In genomic region chr6:121847806-121848522, GRCh38 we compare ENCODE assay signal across 20 cellular contexts.
DNase-seq lines count a peak whose midpoint lies in the region; ATAC-seq and TF ChIP-seq lines count a peak whose summit lies in the region.
"Had no signal": no experiment of that assay in that cellular context is flagged by ENCODE, and none has a peak within 500 bp of the region (broad histone marks: within the 10 kb centered on the region; RNA-seq: fewer than 3 reads in every experiment).

No MANE protein-coding gene starts in this region.

- no peak overlapping the region for H3K4ac ChIP-seq in neuronal stem cell (ENCODE audit: low read length)

- TF ChIP-seq CTCF in CD4-positive, alpha-beta T cell (IDR thresholded peaks at IDR 0.05), result no peak
- no peak for TF ChIP-seq CTCF in NB4 (IDR thresholded peaks at IDR 0.05; ENCODE audit: low read depth, low read length)
- no peak for TF ChIP-seq CTCF in dorsolateral prefrontal cortex (IDR thresholded peaks at IDR 0.05 in 54 of 56, conservative IDR thresholded peaks at IDR 0.05 in 2 of 56; ENCODE audit: low read depth in 1 of 56, partially characterized antibody in 56 of 56)
- TF ChIP-seq CTCF in psoas muscle (IDR thresholded peaks at IDR 0.05), result no peak

- H3K36me3 Mint-ChIP-seq in CD4-positive, alpha-beta T cell (ENCODE audit: low read depth), result no peaks in the 10 kb centered on the region
- H3K36me3 Mint-ChIP-seq in stimulated activated naive B cell treated with anti-CD40 and anti-IgM and Interleukin-4, amounts not matched to agents 10 μg/mL and 1 μg/mL and 100 μg/mL, for 72 hours, result no peaks in the 10 kb centered on the region
- H3K36me3 Mint-ChIP-seq: CD8-positive, alpha-beta T cell had no signal

- no peak for DNase-seq in CD4-positive, alpha-beta T cell
- DNase-seq in NB4 (ENCODE audit: low read depth), result peak; percentile 14
- peak in 5 of 10 donors; percentile 31 to 60 (median 42) for DNase-seq in dorsolateral prefrontal cortex
- no peak for DNase-seq in neuronal stem cell (ENCODE audit: low spot score)
- DNase-seq in activated CD8-positive, alpha-beta memory T cell treated with anti-CD3 and anti-CD28 coated beads, Interleukin-2, amount 50 U/mL, for 4 hours, result no peak
- DNase-seq in psoas muscle, result no peak
- no peak for DNase-seq in stimulated activated naive B cell treated with anti-CD40 and anti-IgM and Interleukin-4, amounts not matched to agents 10 μg/mL and 1 μg/mL and 100 μg/mL, for 72 hours
- DNase-seq: activated effector memory CD4-positive, alpha-beta T cell treated with Interleukin-2 at 50 U/mL for 16 hours; CD8-positive, alpha-beta T cell; foreskin keratinocyte; NCI-H187; NCI-H526; PC-3 had no signal

- no peak overlapping the region for H3K18ac ChIP-seq in neuronal stem cell (ENCODE audit: low read length)

- POLR2A ChIA-PET in CD4-positive, alpha-beta T cell (lab: Charles Lee), result no interaction called here

- intact Hi-C loops in CD4-positive, alpha-beta T cell (cut with DNase I, micrococcal nuclease), result loop anchor here (5.0 kb wide), 2 partner anchors 416 to 791 kb away; no protein-coding TSS in a partner anchor
- intact Hi-C loops in dorsolateral prefrontal cortex (cut with DNase I), result loop anchor here in 1 of 2 donors (10.0 kb wide), 1 partner anchor 413 kb away; the partner anchor contains the start of gene GJA1
- intact Hi-C loops in psoas muscle (cut with DNase I), result loop anchor here in 1 of 2 donors (5.0 kb wide), 1 partner anchor 196 kb away; no protein-coding TSS in a partner anchor

- peak overlapping the region; percentile 14 for H3K27ac Mint-ChIP-seq in CD4-positive, alpha-beta T cell
- H3K27ac Mint-ChIP-seq in stimulated activated naive B cell treated with anti-CD40 and anti-IgM and Interleukin-4, amounts not matched to agents 10 μg/mL and 1 μg/mL and 100 μg/mL, for 72 hours, result no peak overlapping the region
- H3K27ac Mint-ChIP-seq: CD8-positive, alpha-beta T cell; nephron; T-helper 2 cell treated with Interferon-gamma antibody and Interleukin-4, amounts not matched to agents 5 μg/mL and 100 μg/mL, for 36 hours had no signal

- no peak overlapping the region for H4K8ac ChIP-seq in neuronal stem cell (ENCODE audit: low read depth, low read length)

- H3K4me1 ChIP-seq in neuronal stem cell (ENCODE audit: control insufficient read depth in 2 of 2, insufficient read depth in 1 of 2, low read depth in 1 of 2, low read length in 2 of 2), result peaks cover 0 to 9% of the 10 kb centered on the region in 2 donors
- no peaks in the 10 kb centered on the region for H3K4me1 ChIP-seq in psoas muscle
- H3K4me1 ChIP-seq: foreskin keratinocyte had no signal

- H2BK120ac ChIP-seq in neuronal stem cell (ENCODE audit: low read depth, low read length), result no peak overlapping the region

- no peak overlapping the region for H2AK5ac ChIP-seq in neuronal stem cell (ENCODE audit: low read depth, low read length)

- H2BK15ac ChIP-seq in neuronal stem cell (ENCODE audit: low read length), result no peak overlapping the region

- no peak overlapping the region for H3K27ac ChIP-seq in CD4-positive, alpha-beta T cell (ENCODE audit: low read depth, low read length)
- H3K27ac ChIP-seq in dorsolateral prefrontal cortex (peak overlapping the region in 30 of 59 donors; percentile 12 to 75 (median 49)), neuronal stem cell (replicated peaks; ENCODE audit: low read length) (no peak overlapping the region), psoas muscle (no peak overlapping the region)
- H3K27ac ChIP-seq: foreskin keratinocyte had no signal

- no peaks in the 10 kb centered on the region for H3K9me3 ChIP-seq in CD4-positive, alpha-beta T cell (ENCODE audit: control insufficient read depth, low read length)
- H3K9me3 ChIP-seq in neuronal stem cell (replicated peaks in 1 of 2; ENCODE audit: control insufficient read depth in 2 of 2, insufficient read depth in 1 of 2, low read depth in 1 of 2, low read length in 2 of 2) (no peaks in the 10 kb centered on the region), psoas muscle (no peaks in the 10 kb centered on the region)
- H3K9me3 ChIP-seq: vagina had no signal

- H3K9me3 Mint-ChIP-seq in CD4-positive, alpha-beta T cell, result no peaks in the 10 kb centered on the region
- H3K9me3 Mint-ChIP-seq in stimulated activated naive B cell treated with anti-CD40 and anti-IgM and Interleukin-4, amounts not matched to agents 10 μg/mL and 1 μg/mL and 100 μg/mL, for 72 hours, result no peaks in the 10 kb centered on the region
- H3K9me3 Mint-ChIP-seq: CD8-positive, alpha-beta T cell; nephron; T-helper 2 cell treated with Interferon-gamma antibody and Interleukin-4, amounts not matched to agents 5 μg/mL and 100 μg/mL, for 36 hours had no signal

- peak overlapping the region; percentile 53 for H2AFZ ChIP-seq in neuronal stem cell (ENCODE audit: low read length)

- H3K36me3 ChIP-seq in neuronal stem cell (replicated peaks in 1 of 2; ENCODE audit: control insufficient read depth in 2 of 2, insufficient read depth in 2 of 2, low read length in 2 of 2), result no peaks in the 10 kb centered on the region
- no peaks in the 10 kb centered on the region for H3K36me3 ChIP-seq in psoas muscle (ENCODE audit: insufficient read depth in 1 of 2, low read depth in 1 of 2)
- H3K36me3 ChIP-seq: vagina had no signal

- H3K79me1 ChIP-seq in neuronal stem cell (ENCODE audit: low read depth, low read length), result no peaks in the 10 kb centered on the region

- no peak for TF ChIP-seq POLR2A in NB4 (IDR thresholded peaks at IDR 0.05; ENCODE audit: extremely low read depth, insufficient read length)

- no peak overlapping the region for H2BK5ac ChIP-seq in neuronal stem cell (ENCODE audit: low read length)

- no peak overlapping the region for H3K4me3 Mint-ChIP-seq in CD4-positive, alpha-beta T cell
- H3K4me3 Mint-ChIP-seq in stimulated activated naive B cell treated with anti-CD40 and anti-IgM and Interleukin-4, amounts not matched to agents 10 μg/mL and 1 μg/mL and 100 μg/mL, for 72 hours, result no peak overlapping the region
- H3K4me3 Mint-ChIP-seq: CD8-positive, alpha-beta T cell; nephron; T-helper 2 cell treated with Interferon-gamma antibody and Interleukin-4, amounts not matched to agents 5 μg/mL and 100 μg/mL, for 36 hours had no signal

- no peak overlapping the region for H4K91ac ChIP-seq in neuronal stem cell (ENCODE audit: low read depth, low read length, poor library complexity)

- no peak overlapping the region for H2BK12ac ChIP-seq in neuronal stem cell (ENCODE audit: low read length)

- H3K9ac ChIP-seq in neuronal stem cell (ENCODE audit: low read depth, low read length, poor library complexity), result no peak overlapping the region

- no CpG with 5 or more reads among the region's 4 CpGs for WGBS in neuronal stem cell (ENCODE audit: extremely low coverage in 2 of 2, insufficient read length in 2 of 2, insufficient replicate concordance in 1 of 2), 2 donors
- 49 to 54% (median 53%) methylated on average over 4 of the region's 4 CpGs for whole genome bisulfite sequencing in psoas muscle, 3 donors

- H3K27me3 ChIP-seq in CD4-positive, alpha-beta T cell (ENCODE audit: control insufficient read depth, insufficient read depth, low read length), result no peaks in the 10 kb centered on the region
- no peaks in the 10 kb centered on the region for H3K27me3 ChIP-seq in dorsolateral prefrontal cortex
- H3K27me3 ChIP-seq in neuronal stem cell (ENCODE audit: control insufficient read depth in 3 of 3, insufficient read depth in 3 of 3, low read depth in 1 of 3, low read length in 3 of 3), result no peaks in the 10 kb centered on the region
- no peaks in the 10 kb centered on the region for H3K27me3 ChIP-seq in psoas muscle (ENCODE audit: insufficient read depth in 3 of 3, low read length in 2 of 3)
- H3K27me3 ChIP-seq: foreskin keratinocyte, vagina had no signal

- ATAC-seq in CD4-positive, alpha-beta T cell (ENCODE audit: poor library complexity), result no peak
- no peak for ATAC-seq in psoas muscle
- ATAC-seq in stimulated activated naive B cell treated with anti-CD40 and anti-IgM and Interleukin-4, amounts not matched to agents 10 μg/mL and 1 μg/mL and 100 μg/mL, for 72 hours (replicated peaks), result no peak
- ATAC-seq in GM19328 (IDR thresholded peaks at IDR 0.05; ENCODE audit: unreplicated experiment), result no peak
- ATAC-seq: activated CD4-positive, CD25-positive, alpha-beta regulatory T cell treated with anti-CD3 and anti-CD28 coated beads, Interleukin-2, amount 50 U/mL, for 24 hours; CD8-positive, alpha-beta T cell; foreskin keratinocyte; PC-3; sciatic nerve had no signal

- H3K4me3 ChIP-seq in NB4 (ENCODE audit: low read depth, low read length) (no peak overlapping the region), dorsolateral prefrontal cortex (peak overlapping the region in 1 of 59 donors; percentile 9), neuronal stem cell (ENCODE audit: low read length in 2 of 2) (no peak overlapping the region), psoas muscle (no peak overlapping the region)
- H3K4me3 ChIP-seq: lung, vagina had no signal

- H3K27me3 Mint-ChIP-seq in CD4-positive, alpha-beta T cell, result no peaks in the 10 kb centered on the region
- no peaks in the 10 kb centered on the region for H3K27me3 Mint-ChIP-seq in stimulated activated naive B cell treated with anti-CD40 and anti-IgM and Interleukin-4, amounts not matched to agents 10 μg/mL and 1 μg/mL and 100 μg/mL, for 72 hours

- CTCF ChIA-PET in CD4-positive, alpha-beta T cell (lab: Charles Lee), result no interaction called here

- H3K23ac ChIP-seq in neuronal stem cell (ENCODE audit: low read depth, low read length, poor library complexity), result no peak overlapping the region

- H3K4me1 Mint-ChIP-seq in CD4-positive, alpha-beta T cell (ENCODE audit: low read depth), result peaks cover 31% of the 10 kb centered on the region
- H3K4me1 Mint-ChIP-seq in stimulated activated naive B cell treated with anti-CD40 and anti-IgM and Interleukin-4, amounts not matched to agents 10 μg/mL and 1 μg/mL and 100 μg/mL, for 72 hours, result no peaks in the 10 kb centered on the region
- H3K4me1 Mint-ChIP-seq: nephron had no signal

- H3K14ac ChIP-seq in neuronal stem cell (ENCODE audit: low read length), result no peak overlapping the region

- no peak overlapping the region for H3K4me2 ChIP-seq in neuronal stem cell (ENCODE audit: insufficient read depth, low read length, poor library complexity, severe bottlenecking)

Comparison
In these comparisons a context has a peak if more than half of its experiments do, and no peak if none do; other contexts are left out.
1. H3K27ac ChIP-seq: peak in dorsolateral prefrontal cortex (30 of 59); none in CD4-positive, alpha-beta T cell (single experiment), neuronal stem cell (single experiment) and psoas muscle (single experiment).